ENCODE assay signal across 19 cellular contexts in genomic region chr2:26590439-26590838, GRCh38. TPM values are rescaled to one million over a fixed set of nuclear protein-coding genes. Genes with fewer than 3 reads are reported as not detected.
"Had no signal": no experiment of that assay in that cellular context is flagged by ENCODE, and none has a peak within 500 bp of the region (broad histone marks: within the 10 kb centered on the region; RNA-seq: fewer than 3 reads in every experiment).

No MANE protein-coding gene starts in this region.

- H3K9me3 ChIP-seq: pancreas, tibial artery had no signal

- ATAC-seq: left ventricle myocardium superior; pancreas; stimulated activated effector memory CD8-positive, alpha-beta T cell treated with anti-CD3 and anti-CD28 coated beads, Interleukin-12 subunit alpha, Interleukin-12 subunit beta, amount 100 ng/mL, for 72 hours had no signal

- H3K4me1 ChIP-seq: pancreas, tibial artery had no signal

- H3K27ac ChIP-seq: pancreas, skin epidermis, tibial artery had no signal

- H3K4me1 Mint-ChIP-seq: stimulated activated effector memory CD8-positive, alpha-beta T cell treated with anti-CD3 and anti-CD28 coated beads, Interleukin-12 subunit alpha, Interleukin-12 subunit beta, amount 100 ng/mL, for 72 hours had no signal

- H3K4me3 Mint-ChIP-seq: activated naive CD8-positive, alpha-beta T cell; stimulated activated effector memory CD8-positive, alpha-beta T cell treated with anti-CD3 and anti-CD28 coated beads, Interleukin-12 subunit alpha, Interleukin-12 subunit beta, amount 100 ng/mL, for 72 hours; T-helper 2 cell treated with Interferon-gamma antibody and Interleukin-4, amounts not matched to agents 5 μg/mL and 100 μg/mL, for 36 hours had no signal

- H3K9me3 Mint-ChIP-seq: stimulated activated effector memory CD8-positive, alpha-beta T cell treated with anti-CD3 and anti-CD28 coated beads, Interleukin-12 subunit alpha, Interleukin-12 subunit beta, amount 100 ng/mL, for 72 hours; T-helper 2 cell treated with Interferon-gamma antibody and Interleukin-4, amounts not matched to agents 5 μg/mL and 100 μg/mL, for 36 hours had no signal

- DNase-seq: activated CD4-positive, alpha-beta T cell treated with anti-CD3 and anti-CD28 coated beads for 48 hours; activated gamma-delta T cell; anterior cingulate cortex; cerebellar nuclear complex; hippocampal formation; left ventricle myocardium superior; mesenchymal stem cell; SW 1271 had no signal

- H3K36me3 ChIP-seq: pancreas, tibial artery had no signal

- FAIRE-seq: pancreas had no signal

- H3K27me3 ChIP-seq: pancreas had no signal

- H3K4me3 ChIP-seq: pancreas, skin epidermis, tibial artery had no signal

- H3K27ac Mint-ChIP-seq: activated naive CD8-positive, alpha-beta T cell; stimulated activated effector memory CD8-positive, alpha-beta T cell treated with anti-CD3 and anti-CD28 coated beads, Interleukin-12 subunit alpha, Interleukin-12 subunit beta, amount 100 ng/mL, for 72 hours; T-helper 2 cell treated with Interferon-gamma antibody and Interleukin-4, amounts not matched to agents 5 μg/mL and 100 μg/mL, for 36 hours had no signal

- H3K36me3 Mint-ChIP-seq: activated naive CD8-positive, alpha-beta T cell; stimulated activated effector memory CD8-positive, alpha-beta T cell treated with anti-CD3 and anti-CD28 coated beads, Interleukin-12 subunit alpha, Interleukin-12 subunit beta, amount 100 ng/mL, for 72 hours had no signal

RNA-seq across cellular contexts. Expression of gene CIB4, which starts 50.7 kb away (rescaled TPM):
- total RNA-seq: dermis microvascular lymphatic vessel endothelial cell, kidney epithelial cell, left ventricle myocardium superior, renal cortical epithelial cell had no signal
- polyA plus RNA-seq: esophagus, neural cell had no signal
